In genomic region chr7:38615665-38616064, GRCh38 we compare ENCODE assay signal across 19 cellular contexts. TPM values are rescaled to one million over a fixed set of nuclear protein-coding genes. Genes with fewer than 3 reads are reported as not detected.
DNase-seq lines count a peak whose midpoint lies in the region; ATAC-seq, FAIRE-seq and TF ChIP-seq lines count a peak whose summit lies in the region.
"Had no signal": no experiment of that assay in that cellular context is flagged by ENCODE, and none has a peak within 500 bp of the region (broad histone marks: within the 10 kb centered on the region; RNA-seq: fewer than 3 reads in every experiment).

No MANE protein-coding gene starts in this region.

- H3K9me3 ChIP-seq in H1 (ENCODE audit: insufficient read depth in 2 of 2, low read depth in 1 of 2, low read length in 1 of 2), result no peaks in the 10 kb centered on the region
- H3K9me3 ChIP-seq: BLaER1 treated with 17β-estradiol and CSF1 and Interleukin-3, amounts not matched to agents 10 nM and 100 nM; HAP-1 had no signal

- H2BK5ac ChIP-seq in H1 (ENCODE audit: low read depth, low read length), result no peak overlapping the region

- WGBS in H1 (ENCODE audit: extremely low coverage in 1 of 2, insufficient coverage in 1 of 2, insufficient read length in 1 of 2, insufficient replicate concordance in 2 of 2, low coverage in 1 of 2, low lambda C conversion rate in 2 of 2, missing lambda C conversion rate in 1 of 2), 2 experiments, result 85% methylated on average over 2 of the region's 2 CpGs; no CpG with 5 or more reads in 1 of the 2 experiments

- no peak overlapping the region for H2BK120ac ChIP-seq in H1 (replicated peaks; ENCODE audit: low read depth, low read length)

- H3K56ac ChIP-seq in H1 (replicated peaks; ENCODE audit: insufficient read length, low read depth, low read length), result no peak overlapping the region

- no peak for DNase-seq in natural killer cell treated with Interleukin-12 subunit alpha and Interleukin-12 subunit beta and Interleukin-15 and Interleukin-18, amount 100 ng/mL, for 72 hours (ENCODE audit: low spot score)
- DNase-seq in natural killer cell (no peak), NCI-H82 treated with DMSO at 0.1 percent for 48 hours (lab: John Stamatoyannopoulos, UW; ENCODE audit: unreplicated experiment) (peak; percentile 29), H1 (ENCODE audit: low read depth in 1 of 2, low spot score in 2 of 2) (no peak), GM12892 (ENCODE audit: insufficient read length) (no peak)
- DNase-seq: ACHN; Calu3; CD4-positive, CD25-positive, alpha-beta regulatory T cell; DMS153; DMS79 treated with DMSO at 0.1 percent for 48 hours; EL; GDM1; GOT3 had no signal

- H3K4me2 ChIP-seq in H1 (ENCODE audit: insufficient read depth in 1 of 2, low read depth in 2 of 2, low read length in 2 of 2), result no peak overlapping the region
- H3K4me2 ChIP-seq: BLaER1 treated with 17β-estradiol and CSF1 and Interleukin-3, amounts not matched to agents 10 nM and 100 nM had no signal

- no peak overlapping the region for H3K4ac ChIP-seq in H1 (replicated peaks; ENCODE audit: insufficient read length, low read depth, low read length)

- H3K14ac ChIP-seq in H1 (ENCODE audit: insufficient read length), result no peak overlapping the region

- POLR2A ChIA-PET in H1 (lab: Charles Lee; ENCODE audit: partially characterized antibody), result no interaction called here

- TF ChIP-seq EP300 in H1 (IDR thresholded peaks at IDR 0.05; ENCODE audit: borderline replicate concordance in 1 of 2, low read depth in 2 of 2, low read length in 2 of 2), result no peak

- CTCF ChIA-PET in H1 (lab: Charles Lee; ENCODE audit: partially characterized antibody), result interaction anchor here (0.9 to 3.3 kb wide), 4 partner anchors 15 to 246 kb away, joined by 3 to 10 read pairs (median 5); partner anchors contain the start of gene AMPH

- H4K5ac ChIP-seq in H1 (ENCODE audit: insufficient read length, low read depth, low read length), result no peak overlapping the region

- no peaks in the 10 kb centered on the region for H3K4me1 Mint-ChIP-seq in natural killer cell treated with Interleukin-12 subunit alpha and Interleukin-12 subunit beta and Interleukin-15 and Interleukin-18, amount 100 ng/mL, for 72 hours (ENCODE audit: low read depth in 2 of 2)
- no peaks in the 10 kb centered on the region for H3K4me1 Mint-ChIP-seq in natural killer cell
- H3K4me1 Mint-ChIP-seq: CD4-positive, CD25-positive, alpha-beta regulatory T cell had no signal

- no peak overlapping the region for H3K18ac ChIP-seq in H1 (ENCODE audit: extremely low read depth, low read length)

- no peak overlapping the region for H2AFZ ChIP-seq in H1 (ENCODE audit: low read length)

- no peaks in the 10 kb centered on the region for H4K20me1 ChIP-seq in H1 (replicated peaks in 1 of 2; ENCODE audit: control insufficient read depth in 1 of 2, insufficient read depth in 2 of 2, low read length in 2 of 2)
- H4K20me1 ChIP-seq: BLaER1 treated with 17β-estradiol and CSF1 and Interleukin-3, amounts not matched to agents 10 nM and 100 nM had no signal

- intact Hi-C loops in natural killer cell (cut with micrococcal nuclease), result no loop called here

- no peaks in the 10 kb centered on the region for H3K23me2 ChIP-seq in H1 (ENCODE audit: low read depth, low read length)

- H3K4me1 ChIP-seq in H1 (replicated peaks in 1 of 4; ENCODE audit: control insufficient read depth in 3 of 4, insufficient read depth in 4 of 4, low read length in 3 of 4), result no peaks in the 10 kb centered on the region
- H3K4me1 ChIP-seq: HAP-1 had no signal

- no peaks in the 10 kb centered on the region for H3K36me3 Mint-ChIP-seq in natural killer cell treated with Interleukin-12 subunit alpha and Interleukin-12 subunit beta and Interleukin-15 and Interleukin-18, amount 100 ng/mL, for 72 hours
- H3K36me3 Mint-ChIP-seq in natural killer cell, result no peaks in the 10 kb centered on the region
- H3K36me3 Mint-ChIP-seq: CD4-positive, CD25-positive, alpha-beta regulatory T cell had no signal

- no peak overlapping the region for H2AK5ac ChIP-seq in H1 (ENCODE audit: low read depth, low read length)

- H2BK12ac ChIP-seq in H1 (ENCODE audit: low read depth, low read length), result no peak overlapping the region

- ATAC-seq in natural killer cell treated with Interleukin-12 subunit alpha and Interleukin-12 subunit beta and Interleukin-15 and Interleukin-18, amount 100 ng/mL, for 72 hours, result peak; percentile 20 to 43
- ATAC-seq in natural killer cell (no peak), GM19328 (IDR thresholded peaks at IDR 0.05; ENCODE audit: unreplicated experiment) (no peak), GM18867 (IDR thresholded peaks at IDR 0.05; ENCODE audit: unreplicated experiment) (no peak)
- ATAC-seq: K562 had no signal

- H2BK20ac ChIP-seq in H1 (ENCODE audit: low read length), result no peak overlapping the region

- no peak overlapping the region for H2BK15ac ChIP-seq in H1 (ENCODE audit: low read length)

- TF ChIP-seq RAD21 in H1 (IDR thresholded peaks at IDR 0.05 in 1 of 2, conservative IDR thresholded peaks at IDR 0.05 in 1 of 2; ENCODE audit: low read depth in 2 of 2, low read length in 2 of 2), result no peak

- H3K79me1 ChIP-seq in H1 (ENCODE audit: low read depth, low read length), result no peaks in the 10 kb centered on the region

- no peak overlapping the region for H3K9ac ChIP-seq in H1 (replicated peaks in 1 of 4; ENCODE audit: extremely low read depth in 1 of 4, low read depth in 3 of 4, low read length in 3 of 4)
- H3K9ac ChIP-seq: BLaER1 treated with 17β-estradiol and CSF1 and Interleukin-3, amounts not matched to agents 10 nM and 100 nM had no signal

- 0 out of 2 replicates have a peak overlapping the region, but pooled peaks have one; percentile 11 for H4K8ac ChIP-seq in H1 (ENCODE audit: extremely low read depth, insufficient read depth, low read length)

- FAIRE-seq in H1 (lab: Jason Lieb, UNC), result no peak
- FAIRE-seq in GM12892 (lab: Jason Lieb, UNC), result no peak
- FAIRE-seq: GM18507, K562 had no signal

- H3K23ac ChIP-seq in H1 (ENCODE audit: insufficient read length), result no peak overlapping the region

- H3K27ac ChIP-seq in H1 (ENCODE audit: low read depth, low read length), result no peak overlapping the region
- H3K27ac ChIP-seq: BLaER1 treated with 17β-estradiol and CSF1 and Interleukin-3, amounts not matched to agents 10 nM and 100 nM had no signal

- H3K4me3 Mint-ChIP-seq in natural killer cell treated with Interleukin-12 subunit alpha and Interleukin-12 subunit beta and Interleukin-15 and Interleukin-18, amount 100 ng/mL, for 72 hours, result no peak overlapping the region
- H3K4me3 Mint-ChIP-seq in natural killer cell, result no peak overlapping the region
- H3K4me3 Mint-ChIP-seq: CD4-positive, CD25-positive, alpha-beta regulatory T cell had no signal

- no peaks in the 10 kb centered on the region for H3K9me3 Mint-ChIP-seq in natural killer cell treated with Interleukin-12 subunit alpha and Interleukin-12 subunit beta and Interleukin-15 and Interleukin-18, amount 100 ng/mL, for 72 hours
- H3K9me3 Mint-ChIP-seq in natural killer cell, result no peaks in the 10 kb centered on the region
- H3K9me3 Mint-ChIP-seq: CD4-positive, CD25-positive, alpha-beta regulatory T cell had no signal

- H3K27me3 ChIP-seq in H1 (replicated peaks in 1 of 4; ENCODE audit: control insufficient read depth in 3 of 4, extremely low read depth in 1 of 4, insufficient read depth in 3 of 4, low read length in 3 of 4), result no peaks in the 10 kb centered on the region
- H3K27me3 ChIP-seq: BLaER1 treated with 17β-estradiol and CSF1 and Interleukin-3, amounts not matched to agents 10 nM and 100 nM had no signal

- no peak overlapping the region for H3K27ac Mint-ChIP-seq in natural killer cell treated with Interleukin-12 subunit alpha and Interleukin-12 subunit beta and Interleukin-15 and Interleukin-18, amount 100 ng/mL, for 72 hours
- no peak overlapping the region for H3K27ac Mint-ChIP-seq in natural killer cell
- H3K27ac Mint-ChIP-seq: CD4-positive, CD25-positive, alpha-beta regulatory T cell had no signal

- H4K91ac ChIP-seq in H1 (replicated peaks; ENCODE audit: insufficient read length, low read length), result no peak overlapping the region

- H3K27me3 Mint-ChIP-seq in natural killer cell treated with Interleukin-12 subunit alpha and Interleukin-12 subunit beta and Interleukin-15 and Interleukin-18, amount 100 ng/mL, for 72 hours, result peaks cover 31 to 42% of the 10 kb centered on the region in 2 donors
- peaks cover 27 to 44% of the 10 kb centered on the region in 2 donors for H3K27me3 Mint-ChIP-seq in natural killer cell (ENCODE audit: low read depth in 2 of 2)
- H3K27me3 Mint-ChIP-seq: CD4-positive, CD25-positive, alpha-beta regulatory T cell had no signal

- TF ChIP-seq POLR2A in H1 (IDR thresholded peaks at IDR 0.05; ENCODE audit: control extremely low read depth in 1 of 2, low read depth in 2 of 2, low read length in 2 of 2) (no peak), GM12892 (IDR thresholded peaks at IDR 0.05; ENCODE audit: low read depth, low read length) (no peak)

- no peaks in the 10 kb centered on the region for H3K79me2 ChIP-seq in H1 (ENCODE audit: control insufficient read depth in 1 of 2, insufficient read depth in 2 of 2, low read length in 2 of 2)

- no peaks in the 10 kb centered on the region for H3K36me3 ChIP-seq in H1 (ENCODE audit: control insufficient read depth in 2 of 4, insufficient read depth in 4 of 4, low read length in 3 of 4)
- H3K36me3 ChIP-seq: BLaER1 treated with 17β-estradiol and CSF1 and Interleukin-3, amounts not matched to agents 10 nM and 100 nM; HAP-1 had no signal

- TF ChIP-seq CTCF in natural killer cell (IDR thresholded peaks at IDR 0.05) (no peak), H1 (IDR thresholded peaks at IDR 0.05; ENCODE audit: control extremely low read depth in 1 of 3, insufficient read depth in 1 of 3, low read depth in 1 of 3, low read length in 3 of 3) (no peak)

- no peak overlapping the region for H3K4me3 ChIP-seq in H1 (ENCODE audit: extremely low read depth in 1 of 4, insufficient read depth in 2 of 4, low read depth in 3 of 4, low read length in 4 of 4)
- H3K4me3 ChIP-seq: BLaER1 treated with 17β-estradiol and CSF1 and Interleukin-3, amounts not matched to agents 10 nM and 100 nM; HAP-1; K562 had no signal

TF ChIP-seq in H1, 55 proteins besides CTCF, POLR2A, EP300 and RAD21 (continues in another document):
- TF ChIP-seq GABPA (IDR thresholded peaks at IDR 0.05; ENCODE audit: borderline replicate concordance, insufficient read depth, low read length) (no peak), SUZ12 (IDR thresholded peaks at IDR 0.05; ENCODE audit: low read length) (no peak)

RNA-seq across cellular contexts. Expression of gene AMPH, which starts 15.5 kb away (rescaled TPM):
- not detected for total RNA-seq in natural killer cell treated with Interleukin-12 subunit alpha and Interleukin-12 subunit beta and Interleukin-15 and Interleukin-18, amount 100 ng/mL, for 72 hours
- total RNA-seq in natural killer cell, result under 1 TPM in 1 of 3 donors, not detected in 2; 0.18 TPM
- total RNA-seq in H1 (2021; fragmentation: NEBNext Ultra II Directional; extraction: Animal tissue kit (Norgen Biotek cat#: 25700)), result 12.1 and 12.2 TPM in 2 replicates
- 3.6 and 7.3 TPM in 2 replicates for polyA plus RNA-seq in H1 (2011; rRNA removed)
- 6.4 TPM for polyA plus RNA-seq in H1 (2011; cell fraction: cytosol; rRNA removed)
- polyA plus RNA-seq in H1 (2011; cell fraction: nucleus; rRNA removed), result 9.6 TPM
- 8.9 to 11.1 TPM (median 10.0 TPM) in 4 replicates for polyA plus RNA-seq in H1 (2012, experiment 1 of 2)
- polyA plus RNA-seq in H1 (2012, experiment 2 of 2), result 1.4 TPM
- polyA plus RNA-seq in H1 (2013, experiment 1 of 2), result 4.8 TPM
- 5.0 TPM for polyA plus RNA-seq in H1 (2013, experiment 2 of 2)
- polyA minus RNA-seq in H1 (2011; rRNA and poly(A)+ RNA removed), result 11.5 and 16.3 TPM in 2 replicates
- polyA minus RNA-seq in H1 (2011; cell fraction: cytosol; rRNA and poly(A)+ RNA removed), result 6.9 TPM
- polyA minus RNA-seq in H1 (2011; cell fraction: nucleus; rRNA and poly(A)+ RNA removed), result 13.0 TPM
- 0.15 TPM for polyA plus RNA-seq in GM12892 (2012; ENCODE audit: missing spikeins)
- total RNA-seq: Calu3; CD4-positive, CD25-positive, alpha-beta regulatory T cell; K562 had no signal

Comparison
In these comparisons a context has a peak if more than half of its experiments do, and no peak if none do; other contexts are left out.
1. ATAC-seq: peak in natural killer cell treated with Interleukin-12 subunit alpha and Interleukin-12 subunit beta and Interleukin-15 and Interleukin-18, amount 100 ng/mL, for 72 hours (2 of 2); none in natural killer cell (0 of 3), GM19328 (single experiment) and GM18867 (single experiment).
2. RNA of gene AMPH, which starts 15.5 kb away (total RNA-seq): 12.1 to 12.2 TPM in H1; not detected in natural killer cell treated with Interleukin-12 subunit alpha and Interleukin-12 subunit beta and Interleukin-15 and Interleukin-18, amount 100 ng/mL, for 72 hours and 0.18 TPM in natural killer cell; every median in the first group is over 10 times any median in the second.